ENCODE assay signal across 22 cellular contexts in genomic region chr21:14699433-14700410, GRCh38.
"Had no signal": no experiment of that assay in that cellular context is flagged by ENCODE, and none has a peak within 500 bp of the region (broad histone marks: within the 10 kb centered on the region; RNA-seq: fewer than 3 reads in every experiment).

No MANE protein-coding gene starts in this region.

- H3K4me3 ChIP-seq: lung, ovary, thyroid gland had no signal

- FAIRE-seq: endothelial cell of umbilical vein, frontal cortex, urothelium cell line had no signal

- H3K4me3 Mint-ChIP-seq: activated CD8-positive, alpha-beta memory T cell treated with anti-CD3 and anti-CD28 coated beads, Interleukin-2, amount 10 ng/mL, durations not matched to agents 7 days and 5 days; immature natural killer cell; naive B cell had no signal

- H3K9me3 ChIP-seq: ovary, thyroid gland had no signal

- H3K27me3 ChIP-seq: ovary, thyroid gland had no signal

- H3K27ac Mint-ChIP-seq: activated CD8-positive, alpha-beta memory T cell treated with anti-CD3 and anti-CD28 coated beads, Interleukin-2, amount 10 ng/mL, durations not matched to agents 7 days and 5 days; immature natural killer cell; naive B cell had no signal

- H3K36me3 ChIP-seq: ovary, thyroid gland had no signal

- ATAC-seq: activated CD8-positive, alpha-beta memory T cell treated with anti-CD3 and anti-CD28 coated beads, Interleukin-2, amount 10 ng/mL, durations not matched to agents 7 days and 5 days; activated naive CD4-positive, alpha-beta T cell treated with anti-CD3 and anti-CD28 coated beads, Interleukin-2, amount 50 U/mL, for 72 hours had no signal

- H3K27me3 Mint-ChIP-seq: activated CD8-positive, alpha-beta memory T cell treated with anti-CD3 and anti-CD28 coated beads, Interleukin-2, amount 10 ng/mL, durations not matched to agents 7 days and 5 days; naive B cell had no signal

- H3K4me1 Mint-ChIP-seq: activated CD8-positive, alpha-beta memory T cell treated with anti-CD3 and anti-CD28 coated beads, Interleukin-2, amount 10 ng/mL, durations not matched to agents 7 days and 5 days; immature natural killer cell; naive B cell had no signal

- H3K36me3 Mint-ChIP-seq: activated naive CD4-positive, alpha-beta T cell treated with anti-CD3 and anti-CD28 coated beads, Interleukin-2, amount 50 U/mL, for 72 hours; immature natural killer cell; naive B cell had no signal

- DNase-seq: activated CD4-positive, alpha-beta T cell treated with anti-CD3 and anti-CD28 coated beads, Interleukin-2, amount 50 U/mL, for 48 hours; activated CD4-positive, CD25-positive, alpha-beta regulatory T cell treated with anti-CD3 and anti-CD28 coated beads, Interleukin-2, amount 50 U/mL, for 72 hours; activated CD8-positive, alpha-beta memory T cell treated with anti-CD3 and anti-CD28 coated beads, Interleukin-2, amount 10 ng/mL, durations not matched to agents 7 days and 5 days; activated effector memory CD4-positive, alpha-beta T cell treated with Interleukin-2 at 50 U/mL for 16 hours; activated T-cell treated with anti-CD3 and anti-CD28 coated beads, Interleukin-2, amount 50 U/mL, for 1 hour; central memory CD4-positive, alpha-beta T cell; cortex of kidney; effector CD4-positive, alpha-beta T cell; head of caudate nucleus; immature natural killer cell; naive B cell; ovary; stimulated activated CD4-positive, alpha-beta T cell treated with anti-CD3 and anti-CD28 coated beads, Interleukin-12 subunit alpha, Interleukin-12 subunit beta, amount 100 ng/mL, for 4 hours; stimulated activated CD4-positive, alpha-beta T cell treated with anti-CD3 and anti-CD28 coated beads, Interleukin-2, amount 100 ng/mL, for 24 hours; T-helper 1 cell; T1000; thyroid gland had no signal

- H3K9me3 Mint-ChIP-seq: immature natural killer cell had no signal

- H3K27ac ChIP-seq: ovary had no signal
